In the genomic region with DNA sequence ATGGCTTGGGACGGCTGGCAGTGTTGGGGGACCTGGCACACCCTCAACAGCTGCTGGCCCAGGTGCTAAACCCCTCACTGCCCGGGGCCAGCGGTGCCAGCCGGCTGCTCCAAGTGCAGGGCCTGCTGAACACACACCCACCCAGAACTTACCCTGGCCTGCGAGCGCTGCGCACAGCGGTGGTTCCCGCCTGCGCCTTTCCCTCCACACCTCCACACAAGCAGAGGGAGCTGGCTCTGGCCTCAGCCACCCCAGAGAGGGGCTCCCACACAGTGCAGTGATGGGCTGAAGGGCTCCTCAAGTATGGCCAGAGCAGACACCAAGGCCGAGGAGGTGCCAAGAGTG, we compare ENCODE assay signal across 22 cellular contexts.
DNase-seq lines count a peak whose midpoint lies in the region; ATAC-seq and TF ChIP-seq lines count a peak whose summit lies in the region.
"Had no signal": no experiment of that assay in that cellular context is flagged by ENCODE, and none has a peak within 500 bp of the region (broad histone marks: within the 10 kb centered on the region; RNA-seq: fewer than 3 reads in every experiment).

No MANE protein-coding gene starts in this region.

- intact Hi-C loops in upper lobe of right lung (cut with DNase I), result no loop called here

- ATAC-seq in stimulated activated naive CD8-positive, alpha-beta T cell treated with anti-CD3 and anti-CD28 coated beads, Interleukin-15, amount 100 ng/mL, for 72 hours, result peak; percentile 20
- no peak for ATAC-seq in stimulated activated naive CD8-positive, alpha-beta T cell treated with anti-CD3 and anti-CD28 coated beads, Interleukin-15, Interleukin-2, amounts not matched to agents 100 U/mL and 50 U/mL, for 24 hours
- ATAC-seq in upper lobe of right lung (peak; percentile 32), HG03571 (IDR thresholded peaks at IDR 0.05; ENCODE audit: unreplicated experiment) (no peak)
- ATAC-seq: A549 had no signal

- no peak overlapping the region for H3K27ac Mint-ChIP-seq in stimulated activated naive CD8-positive, alpha-beta T cell treated with anti-CD3 and anti-CD28 coated beads, Interleukin-15, amount 100 ng/mL, for 72 hours
- H3K27ac Mint-ChIP-seq in osteocyte (ENCODE audit: unreplicated experiment), result no peak overlapping the region
- H3K27ac Mint-ChIP-seq: CD14-positive monocyte; CD4-positive, alpha-beta T cell; CD8-positive, alpha-beta memory T cell; HFFc6 had no signal

- no peaks in the 10 kb centered on the region for H3K27me3 Mint-ChIP-seq in stimulated activated naive CD8-positive, alpha-beta T cell treated with anti-CD3 and anti-CD28 coated beads, Interleukin-15, amount 100 ng/mL, for 72 hours
- H3K27me3 Mint-ChIP-seq in osteocyte (ENCODE audit: unreplicated experiment), result peaks cover 4% of the 10 kb centered on the region

- H3K4me1 ChIP-seq in upper lobe of right lung, result no peaks in the 10 kb centered on the region
- H3K4me1 ChIP-seq: A549; BE2C; BLaER1 treated with 17β-estradiol and CSF1 and Interleukin-3, amounts not matched to agents 10 nM and 100 nM; HAP-1 had no signal

- no peak overlapping the region for H3K4me3 ChIP-seq in upper lobe of right lung
- H3K4me3 ChIP-seq: A549; BLaER1 treated with 17β-estradiol and CSF1 and Interleukin-3, amounts not matched to agents 10 nM and 100 nM; HAP-1 had no signal

- H3K9me3 ChIP-seq in upper lobe of right lung, result no peaks in the 10 kb centered on the region
- H3K9me3 ChIP-seq: HAP-1 had no signal

- H3K4me1 Mint-ChIP-seq in stimulated activated naive CD8-positive, alpha-beta T cell treated with anti-CD3 and anti-CD28 coated beads, Interleukin-15, amount 100 ng/mL, for 72 hours, result no peaks in the 10 kb centered on the region
- H3K4me1 Mint-ChIP-seq in osteocyte (ENCODE audit: unreplicated experiment), result no peaks in the 10 kb centered on the region
- H3K4me1 Mint-ChIP-seq: CD14-positive monocyte; CD8-positive, alpha-beta memory T cell had no signal

- no peak for DNase-seq in stimulated activated naive CD8-positive, alpha-beta T cell treated with anti-CD3 and anti-CD28 coated beads, Interleukin-15, amount 100 ng/mL, for 72 hours
- DNase-seq in stimulated activated naive CD8-positive, alpha-beta T cell treated with anti-CD3 and anti-CD28 coated beads, Interleukin-15, Interleukin-2, amounts not matched to agents 100 U/mL and 50 U/mL, for 24 hours, result no peak
- DNase-seq in osteocyte (ENCODE audit: extremely low spot score, unreplicated experiment) (peak; percentile 74), upper lobe of right lung (no peak), NCI-H524 treated with DMSO at 0.1 percent for 48 hours (lab: John Stamatoyannopoulos, UW) (no peak)
- DNase-seq: 8988T; ACHN; AML-193; BE2C; CD4-positive, alpha-beta T cell; CD8-positive, alpha-beta memory T cell; DMS 273 treated with DMSO at 0.1 percent for 48 hours; DMS53; DMS79 treated with DMSO at 0.1 percent for 48 hours; GF-D8; GOT3; HFFc6 had no signal

- no peak overlapping the region for H3K4me3 Mint-ChIP-seq in stimulated activated naive CD8-positive, alpha-beta T cell treated with anti-CD3 and anti-CD28 coated beads, Interleukin-15, amount 100 ng/mL, for 72 hours
- no peak overlapping the region for H3K4me3 Mint-ChIP-seq in osteocyte (ENCODE audit: unreplicated experiment)
- H3K4me3 Mint-ChIP-seq: CD14-positive monocyte; CD4-positive, alpha-beta T cell; CD8-positive, alpha-beta memory T cell; HFFc6 had no signal

- TF ChIP-seq CTCF in osteocyte (IDR thresholded peaks at IDR 0.05), result no peak
- TF ChIP-seq CTCF in upper lobe of right lung (IDR thresholded peaks at IDR 0.05), result no peak

- no peaks in the 10 kb centered on the region for H3K36me3 Mint-ChIP-seq in osteocyte (ENCODE audit: unreplicated experiment)
- H3K36me3 Mint-ChIP-seq: CD14-positive monocyte had no signal

- H3K9me3 Mint-ChIP-seq in stimulated activated naive CD8-positive, alpha-beta T cell treated with anti-CD3 and anti-CD28 coated beads, Interleukin-15, amount 100 ng/mL, for 72 hours, result peaks cover 0 to 3% of the 10 kb centered on the region in 2 donors
- peaks cover 7% of the 10 kb centered on the region for H3K9me3 Mint-ChIP-seq in osteocyte (ENCODE audit: unreplicated experiment)

- no peak overlapping the region for H3K27ac ChIP-seq in upper lobe of right lung
- H3K27ac ChIP-seq: A549; BLaER1 treated with 17β-estradiol and CSF1 and Interleukin-3, amounts not matched to agents 10 nM and 100 nM had no signal

- H3K36me3 ChIP-seq in upper lobe of right lung, result no peaks in the 10 kb centered on the region
- H3K36me3 ChIP-seq: BE2C; BLaER1 treated with 17β-estradiol and CSF1 and Interleukin-3, amounts not matched to agents 10 nM and 100 nM; HAP-1 had no signal

- no peaks in the 10 kb centered on the region for H3K27me3 ChIP-seq in upper lobe of right lung
- H3K27me3 ChIP-seq: BE2C; BLaER1 treated with 17β-estradiol and CSF1 and Interleukin-3, amounts not matched to agents 10 nM and 100 nM had no signal

Comparison
In these comparisons a context has a peak if more than half of its experiments do, and no peak if none do; other contexts are left out.
1. ATAC-seq: peak in stimulated activated naive CD8-positive, alpha-beta T cell treated with anti-CD3 and anti-CD28 coated beads, Interleukin-15, amount 100 ng/mL, for 72 hours (single experiment) and upper lobe of right lung (single experiment); none in stimulated activated naive CD8-positive, alpha-beta T cell treated with anti-CD3 and anti-CD28 coated beads, Interleukin-15, Interleukin-2, amounts not matched to agents 100 U/mL and 50 U/mL, for 24 hours (single experiment) and HG03571 (single experiment).